9 cellular contexts compared by ENCODE assay signal in the genomic region with DNA sequence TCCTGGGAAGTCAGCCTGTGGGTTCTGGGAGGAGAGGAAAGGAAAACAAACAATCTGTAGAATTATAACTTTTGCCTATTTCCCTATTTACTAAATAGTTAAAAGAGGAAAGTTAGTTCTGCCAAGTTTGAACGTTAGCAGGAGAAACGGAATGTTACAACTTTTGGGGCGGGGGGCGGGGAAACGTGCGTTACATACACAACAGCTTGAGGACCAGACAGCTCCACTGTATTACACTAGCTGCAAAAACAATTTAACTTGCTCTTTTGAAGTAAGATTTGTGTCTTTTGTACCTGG. TPM values are rescaled to one million over a fixed set of nuclear protein-coding genes. Genes with fewer than 3 reads are reported as not detected.
DNase-seq lines count a peak whose midpoint lies in the region; ATAC-seq and TF ChIP-seq lines count a peak whose summit lies in the region.
"Had no signal": no experiment of that assay in that cellular context is flagged by ENCODE, and none has a peak within 500 bp of the region (broad histone marks: within the 10 kb centered on the region; RNA-seq: fewer than 3 reads in every experiment).

No MANE protein-coding gene starts in this region.

- H3K4me3 ChIP-seq in BJ (ENCODE audit: low read depth, low read length), result peak overlapping the region; percentile 73
- H3K4me3 ChIP-seq in LNCaP clone FGC (ENCODE audit: low read depth, low read length), result peak overlapping the region; percentile 44
- H3K4me3 ChIP-seq in duodenal mucosa (ENCODE audit: low read depth in 1 of 2, low read length in 2 of 2), result peak overlapping the region; percentile 72 to 74
- peak overlapping the region; percentile 73 for H3K4me3 ChIP-seq in neural cell (ENCODE audit: low read length)

- no peaks in the 10 kb centered on the region for H3K9me3 ChIP-seq in duodenal mucosa (ENCODE audit: control insufficient read depth in 1 of 2, low read length in 2 of 2)
- no peaks in the 10 kb centered on the region for H3K9me3 ChIP-seq in neural cell (ENCODE audit: low read length)

- no peaks in the 10 kb centered on the region for H4K20me1 ChIP-seq in neural cell (ENCODE audit: insufficient read depth)

- H3F3A ChIP-seq in neural cell (ENCODE audit: insufficient read depth, low read length, poor library complexity, severe bottlenecking), result no peaks in the 10 kb centered on the region

- CTCF ChIA-PET in BJ (lab: Yijun Ruan, JAX), result interaction anchor here (0.7 to 3.3 kb wide), 13 partner anchors 24 to 653 kb away, joined by 3 to 26 read pairs (median 3); no protein-coding TSS in a partner anchor

- peak overlapping the region; percentile 71 for H3K4me2 ChIP-seq in neural cell (ENCODE audit: low read length)

- peaks cover 8 to 20% of the 10 kb centered on the region in 2 donors for H3K4me1 ChIP-seq in duodenal mucosa (ENCODE audit: control insufficient read depth in 1 of 2, insufficient read depth in 2 of 2, low read length in 2 of 2)

- no peak for TF ChIP-seq EP300 in neural cell (conservative IDR thresholded peaks at IDR 0.05; ENCODE audit: poor library complexity, severe bottlenecking)

- no peak for ATAC-seq in HG03039 (IDR thresholded peaks at IDR 0.05; ENCODE audit: unreplicated experiment)

- peak overlapping the region; percentile 63 for H3K27ac ChIP-seq in duodenal mucosa (ENCODE audit: low read depth, low read length)
- no peak overlapping the region for H3K27ac ChIP-seq in neural cell (ENCODE audit: low read length)

- no peaks in the 10 kb centered on the region for H3K36me3 ChIP-seq in BJ (ENCODE audit: control insufficient read depth, insufficient read depth, low read length)
- no peaks in the 10 kb centered on the region for H3K36me3 ChIP-seq in duodenal mucosa (ENCODE audit: control insufficient read depth in 1 of 2, insufficient read depth in 2 of 2, low read length in 2 of 2)
- no peaks in the 10 kb centered on the region for H3K36me3 ChIP-seq in neural cell (ENCODE audit: insufficient read depth, low read length)

- DNase-seq in BJ (ENCODE audit: low read depth) (no peak), LNCaP clone FGC (ENCODE audit: low read depth) (no peak), NCI-H1436 (lab: John Stamatoyannopoulos, UW) (no peak), inferior parietal cortex (ENCODE audit: extremely low spot score) (no peak), kidney tubule cell (ENCODE audit: low spot score) (no peak)
- DNase-seq: NCI-H1092 had no signal

- H3K9me2 ChIP-seq in neural cell (ENCODE audit: insufficient read depth, low read length), result no peaks in the 10 kb centered on the region

- H3K9ac ChIP-seq in duodenal mucosa (ENCODE audit: low read depth in 1 of 2, low read length in 2 of 2) (peak overlapping the region; percentile 67 to 69), neural cell (ENCODE audit: low read length) (no peak overlapping the region)

- H3K79me2 ChIP-seq in neural cell (replicated peaks; ENCODE audit: insufficient read depth, low read length), result no peaks in the 10 kb centered on the region

- no peak for TF ChIP-seq RAD21 in neural cell (conservative IDR thresholded peaks at IDR 0.05)

- H3K27me3 ChIP-seq in BJ (ENCODE audit: control insufficient read depth, insufficient read depth, low read length), result no peaks in the 10 kb centered on the region
- H3K27me3 ChIP-seq in duodenal mucosa (ENCODE audit: control insufficient read depth in 1 of 2, insufficient read depth in 2 of 2, low read length in 2 of 2), result no peaks in the 10 kb centered on the region
- H3K27me3 ChIP-seq in neural cell (ENCODE audit: insufficient read depth, low read depth, low read length), result peaks cover 31% of the 10 kb centered on the region

- TF ChIP-seq CTCF in BJ (IDR thresholded peaks at IDR 0.05; ENCODE audit: insufficient read depth, low read depth, low read length), result no peak
- TF ChIP-seq CTCF in LNCaP clone FGC (IDR thresholded peaks at IDR 0.05; ENCODE audit: control insufficient read depth, extremely low read depth, insufficient read depth), result no peak
- no peak for TF ChIP-seq CTCF in neural cell (IDR thresholded peaks at IDR 0.05; ENCODE audit: poor library complexity, severe bottlenecking)

- no peak overlapping the region for H2AFZ ChIP-seq in neural cell (ENCODE audit: low read depth, low read length)

- POLR2A ChIA-PET in BJ (lab: Charles Lee), result no interaction called here

TF ChIP-seq in neural cell, 6 proteins besides CTCF, POLR2A, EP300 and RAD21:
- no peak for TF ChIP-seq POLR2AphosphoS5 (IDR thresholded peaks at IDR 0.05)
- TF ChIP-seq, protein P1, sequence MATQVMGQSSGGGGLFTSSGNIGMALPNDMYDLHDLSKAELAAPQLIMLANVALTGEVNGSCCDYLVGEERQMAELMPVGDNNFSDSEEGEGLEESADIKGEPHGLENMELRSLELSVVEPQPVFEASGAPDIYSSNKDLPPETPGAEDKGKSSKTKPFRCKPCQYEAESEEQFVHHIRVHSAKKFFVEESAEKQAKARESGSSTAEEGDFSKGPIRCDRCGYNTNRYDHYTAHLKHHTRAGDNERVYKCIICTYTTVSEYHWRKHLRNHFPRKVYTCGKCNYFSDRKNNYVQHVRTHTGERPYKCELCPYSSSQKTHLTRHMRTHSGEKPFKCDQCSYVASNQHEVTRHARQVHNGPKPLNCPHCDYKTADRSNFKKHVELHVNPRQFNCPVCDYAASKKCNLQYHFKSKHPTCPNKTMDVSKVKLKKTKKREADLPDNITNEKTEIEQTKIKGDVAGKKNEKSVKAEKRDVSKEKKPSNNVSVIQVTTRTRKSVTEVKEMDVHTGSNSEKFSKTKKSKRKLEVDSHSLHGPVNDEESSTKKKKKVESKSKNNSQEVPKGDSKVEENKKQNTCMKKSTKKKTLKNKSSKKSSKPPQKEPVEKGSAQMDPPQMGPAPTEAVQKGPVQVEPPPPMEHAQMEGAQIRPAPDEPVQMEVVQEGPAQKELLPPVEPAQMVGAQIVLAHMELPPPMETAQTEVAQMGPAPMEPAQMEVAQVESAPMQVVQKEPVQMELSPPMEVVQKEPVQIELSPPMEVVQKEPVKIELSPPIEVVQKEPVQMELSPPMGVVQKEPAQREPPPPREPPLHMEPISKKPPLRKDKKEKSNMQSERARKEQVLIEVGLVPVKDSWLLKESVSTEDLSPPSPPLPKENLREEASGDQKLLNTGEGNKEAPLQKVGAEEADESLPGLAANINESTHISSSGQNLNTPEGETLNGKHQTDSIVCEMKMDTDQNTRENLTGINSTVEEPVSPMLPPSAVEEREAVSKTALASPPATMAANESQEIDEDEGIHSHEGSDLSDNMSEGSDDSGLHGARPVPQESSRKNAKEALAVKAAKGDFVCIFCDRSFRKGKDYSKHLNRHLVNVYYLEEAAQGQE (IDR thresholded peaks at IDR 0.05; ENCODE audit: borderline replicate concordance), result no peak

RNA-seq across cellular contexts. Expression of a gene that starts 0.5 kb away (rescaled TPM):
- polyA plus RNA-seq in BJ (2011; rRNA removed) (4.6 and 5.2 TPM in 2 replicates), neural cell (0.09 TPM in 1 of 2 replicates, not detected in the other)
- 10.7 and 12.6 TPM in 2 replicates for polyA minus RNA-seq in BJ (2011; rRNA and poly(A)+ RNA removed)
- polyA minus RNA-seq in neural cell, result not detected in 2 replicates
